Comparison of ENCODE assay signal across 1 cellular context in the genomic region with DNA sequence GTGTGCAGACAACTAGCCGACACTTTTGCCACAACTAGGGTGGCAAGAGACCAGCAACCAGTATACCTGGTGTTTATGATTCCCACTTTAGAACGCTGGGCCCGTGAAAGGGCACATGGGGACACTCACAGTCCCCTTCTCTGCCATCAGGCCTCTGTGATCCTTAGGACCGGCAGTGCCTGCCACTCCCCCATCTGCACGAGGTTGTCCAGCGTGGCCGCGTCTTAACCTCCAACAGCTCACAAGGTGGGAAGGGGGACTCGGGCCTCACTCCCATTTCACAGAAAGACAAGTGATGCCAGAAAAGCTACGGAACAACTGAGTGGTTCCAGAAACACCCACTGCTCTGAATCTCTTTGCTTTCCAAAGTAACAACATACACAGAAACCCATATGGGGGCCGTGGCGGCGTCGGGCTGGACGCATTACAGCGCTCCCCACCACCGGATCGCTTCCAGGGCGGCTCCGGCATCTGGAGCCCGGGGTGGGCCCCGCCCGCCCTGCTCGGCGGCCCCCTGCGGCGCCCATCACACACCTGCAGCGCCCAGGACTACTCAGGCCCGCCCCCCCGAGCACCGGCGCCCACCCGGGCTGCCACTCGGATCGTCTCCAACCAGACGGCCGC.
TF ChIP-seq lines count a peak whose summit lies in the region.

No MANE protein-coding gene starts in this region.

TF ChIP-seq in K562, 482 proteins besides CTCF, POLR2A, EP300 and RAD21 (continued from another document and continues in another):
- TF ChIP-seq, protein P1, sequence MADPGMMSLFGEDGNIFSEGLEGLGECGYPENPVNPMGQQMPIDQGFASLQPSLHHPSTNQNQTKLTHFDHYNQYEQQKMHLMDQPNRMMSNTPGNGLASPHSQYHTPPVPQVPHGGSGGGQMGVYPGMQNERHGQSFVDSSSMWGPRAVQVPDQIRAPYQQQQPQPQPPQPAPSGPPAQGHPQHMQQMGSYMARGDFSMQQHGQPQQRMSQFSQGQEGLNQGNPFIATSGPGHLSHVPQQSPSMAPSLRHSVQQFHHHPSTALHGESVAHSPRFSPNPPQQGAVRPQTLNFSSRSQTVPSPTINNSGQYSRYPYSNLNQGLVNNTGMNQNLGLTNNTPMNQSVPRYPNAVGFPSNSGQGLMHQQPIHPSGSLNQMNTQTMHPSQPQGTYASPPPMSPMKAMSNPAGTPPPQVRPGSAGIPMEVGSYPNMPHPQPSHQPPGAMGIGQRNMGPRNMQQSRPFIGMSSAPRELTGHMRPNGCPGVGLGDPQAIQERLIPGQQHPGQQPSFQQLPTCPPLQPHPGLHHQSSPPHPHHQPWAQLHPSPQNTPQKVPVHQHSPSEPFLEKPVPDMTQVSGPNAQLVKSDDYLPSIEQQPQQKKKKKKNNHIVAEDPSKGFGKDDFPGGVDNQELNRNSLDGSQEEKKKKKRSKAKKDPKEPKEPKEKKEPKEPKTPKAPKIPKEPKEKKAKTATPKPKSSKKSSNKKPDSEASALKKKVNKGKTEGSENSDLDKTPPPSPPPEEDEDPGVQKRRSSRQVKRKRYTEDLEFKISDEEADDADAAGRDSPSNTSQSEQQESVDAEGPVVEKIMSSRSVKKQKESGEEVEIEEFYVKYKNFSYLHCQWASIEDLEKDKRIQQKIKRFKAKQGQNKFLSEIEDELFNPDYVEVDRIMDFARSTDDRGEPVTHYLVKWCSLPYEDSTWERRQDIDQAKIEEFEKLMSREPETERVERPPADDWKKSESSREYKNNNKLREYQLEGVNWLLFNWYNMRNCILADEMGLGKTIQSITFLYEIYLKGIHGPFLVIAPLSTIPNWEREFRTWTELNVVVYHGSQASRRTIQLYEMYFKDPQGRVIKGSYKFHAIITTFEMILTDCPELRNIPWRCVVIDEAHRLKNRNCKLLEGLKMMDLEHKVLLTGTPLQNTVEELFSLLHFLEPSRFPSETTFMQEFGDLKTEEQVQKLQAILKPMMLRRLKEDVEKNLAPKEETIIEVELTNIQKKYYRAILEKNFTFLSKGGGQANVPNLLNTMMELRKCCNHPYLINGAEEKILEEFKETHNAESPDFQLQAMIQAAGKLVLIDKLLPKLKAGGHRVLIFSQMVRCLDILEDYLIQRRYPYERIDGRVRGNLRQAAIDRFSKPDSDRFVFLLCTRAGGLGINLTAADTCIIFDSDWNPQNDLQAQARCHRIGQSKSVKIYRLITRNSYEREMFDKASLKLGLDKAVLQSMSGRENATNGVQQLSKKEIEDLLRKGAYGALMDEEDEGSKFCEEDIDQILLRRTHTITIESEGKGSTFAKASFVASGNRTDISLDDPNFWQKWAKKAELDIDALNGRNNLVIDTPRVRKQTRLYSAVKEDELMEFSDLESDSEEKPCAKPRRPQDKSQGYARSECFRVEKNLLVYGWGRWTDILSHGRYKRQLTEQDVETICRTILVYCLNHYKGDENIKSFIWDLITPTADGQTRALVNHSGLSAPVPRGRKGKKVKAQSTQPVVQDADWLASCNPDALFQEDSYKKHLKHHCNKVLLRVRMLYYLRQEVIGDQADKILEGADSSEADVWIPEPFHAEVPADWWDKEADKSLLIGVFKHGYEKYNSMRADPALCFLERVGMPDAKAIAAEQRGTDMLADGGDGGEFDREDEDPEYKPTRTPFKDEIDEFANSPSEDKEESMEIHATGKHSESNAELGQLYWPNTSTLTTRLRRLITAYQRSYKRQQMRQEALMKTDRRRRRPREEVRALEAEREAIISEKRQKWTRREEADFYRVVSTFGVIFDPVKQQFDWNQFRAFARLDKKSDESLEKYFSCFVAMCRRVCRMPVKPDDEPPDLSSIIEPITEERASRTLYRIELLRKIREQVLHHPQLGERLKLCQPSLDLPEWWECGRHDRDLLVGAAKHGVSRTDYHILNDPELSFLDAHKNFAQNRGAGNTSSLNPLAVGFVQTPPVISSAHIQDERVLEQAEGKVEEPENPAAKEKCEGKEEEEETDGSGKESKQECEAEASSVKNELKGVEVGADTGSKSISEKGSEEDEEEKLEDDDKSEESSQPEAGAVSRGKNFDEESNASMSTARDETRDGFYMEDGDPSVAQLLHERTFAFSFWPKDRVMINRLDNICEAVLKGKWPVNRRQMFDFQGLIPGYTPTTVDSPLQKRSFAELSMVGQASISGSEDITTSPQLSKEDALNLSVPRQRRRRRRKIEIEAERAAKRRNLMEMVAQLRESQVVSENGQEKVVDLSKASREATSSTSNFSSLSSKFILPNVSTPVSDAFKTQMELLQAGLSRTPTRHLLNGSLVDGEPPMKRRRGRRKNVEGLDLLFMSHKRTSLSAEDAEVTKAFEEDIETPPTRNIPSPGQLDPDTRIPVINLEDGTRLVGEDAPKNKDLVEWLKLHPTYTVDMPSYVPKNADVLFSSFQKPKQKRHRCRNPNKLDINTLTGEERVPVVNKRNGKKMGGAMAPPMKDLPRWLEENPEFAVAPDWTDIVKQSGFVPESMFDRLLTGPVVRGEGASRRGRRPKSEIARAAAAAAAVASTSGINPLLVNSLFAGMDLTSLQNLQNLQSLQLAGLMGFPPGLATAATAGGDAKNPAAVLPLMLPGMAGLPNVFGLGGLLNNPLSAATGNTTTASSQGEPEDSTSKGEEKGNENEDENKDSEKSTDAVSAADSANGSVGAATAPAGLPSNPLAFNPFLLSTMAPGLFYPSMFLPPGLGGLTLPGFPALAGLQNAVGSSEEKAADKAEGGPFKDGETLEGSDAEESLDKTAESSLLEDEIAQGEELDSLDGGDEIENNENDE (IDR thresholded peaks at IDR 0.05; ENCODE audit: low read depth, low read length) = no peak
- TF ChIP-seq TCF7L2 (IDR thresholded peaks at IDR 0.05; ENCODE audit: low read depth, low read length) = no peak
- no peak for TF ChIP-seq TFAM (CRISPR knock-in tag; conservative IDR thresholded peaks at IDR 0.05)
- no peak for TF ChIP-seq PHTF2 (CRISPR knock-in tag; IDR thresholded peaks at IDR 0.05)
- TF ChIP-seq MIER1 (IDR thresholded peaks at IDR 0.05; ENCODE audit: low read depth) = no peak
- TF ChIP-seq, protein P2, sequence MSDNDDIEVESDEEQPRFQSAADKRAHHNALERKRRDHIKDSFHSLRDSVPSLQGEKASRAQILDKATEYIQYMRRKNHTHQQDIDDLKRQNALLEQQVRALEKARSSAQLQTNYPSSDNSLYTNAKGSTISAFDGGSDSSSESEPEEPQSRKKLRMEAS (CRISPR knock-in tag; IDR thresholded peaks at IDR 0.05) = peak; percentile 46; the same call in 1 of the 2 replicates
- TF ChIP-seq NFE2 (IDR thresholded peaks at IDR 0.05; ENCODE audit: low read depth) = 0 out of 2 replicates have a peak, but pooled peaks have one; percentile 1
- TF ChIP-seq, protein P3, sequence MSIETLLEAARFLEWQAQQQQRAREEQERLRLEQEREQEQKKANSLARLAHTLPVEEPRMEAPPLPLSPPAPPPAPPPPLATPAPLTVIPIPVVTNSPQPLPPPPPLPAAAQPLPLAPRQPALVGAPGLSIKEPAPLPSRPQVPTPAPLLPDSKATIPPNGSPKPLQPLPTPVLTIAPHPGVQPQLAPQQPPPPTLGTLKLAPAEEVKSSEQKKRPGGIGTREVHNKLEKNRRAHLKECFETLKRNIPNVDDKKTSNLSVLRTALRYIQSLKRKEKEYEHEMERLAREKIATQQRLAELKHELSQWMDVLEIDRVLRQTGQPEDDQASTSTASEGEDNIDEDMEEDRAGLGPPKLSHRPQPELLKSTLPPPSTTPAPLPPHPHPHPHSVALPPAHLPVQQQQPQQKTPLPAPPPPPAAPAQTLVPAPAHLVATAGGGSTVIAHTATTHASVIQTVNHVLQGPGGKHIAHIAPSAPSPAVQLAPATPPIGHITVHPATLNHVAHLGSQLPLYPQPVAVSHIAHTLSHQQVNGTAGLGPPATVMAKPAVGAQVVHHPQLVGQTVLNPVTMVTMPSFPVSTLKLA (conservative IDR thresholded peaks at IDR 0.05) = peak in 1 of 2 experiments; percentile 62; a peak in 1 of 4 replicates
- no peak for TF ChIP-seq CBFA2T3 (IDR thresholded peaks at IDR 0.05)
- TF ChIP-seq NR3C1 (CRISPR knock-in tag; IDR thresholded peaks at IDR 0.05) = 0 out of 2 replicates have a peak, but pooled peaks have one; percentile 37
- no peak for TF ChIP-seq HDAC1 (IDR thresholded peaks at IDR 0.05)
- TF ChIP-seq KHSRP (IDR thresholded peaks at IDR 0.05) = no peak
- TF ChIP-seq ERF (CRISPR knock-in tag; IDR thresholded peaks at IDR 0.05) = no peak
- TF ChIP-seq CAMTA2 (CRISPR knock-in tag; conservative IDR thresholded peaks at IDR 0.05) = no peak
- TF ChIP-seq XRCC3 (IDR thresholded peaks at IDR 0.05) = no peak
- no peak for TF ChIP-seq TAL1 (IDR thresholded peaks at IDR 0.05)
- TF ChIP-seq MYC (IDR thresholded peaks at IDR 0.05; ENCODE audit: low read depth, low read length) = no peak
- TF ChIP-seq MYC (CRISPR knock-in tag; IDR thresholded peaks at IDR 0.05; ENCODE audit: borderline replicate concordance, low read depth) = no peak
- no peak for TF ChIP-seq SMARCA5 (IDR thresholded peaks at IDR 0.05)
- no peak; a peak in 1 of 4 replicates for TF ChIP-seq RCOR1 (IDR thresholded peaks at IDR 0.05; ENCODE audit: borderline replicate concordance in 1 of 2, low read depth in 2 of 2, low read length in 2 of 2)
- TF ChIP-seq, protein P4, sequence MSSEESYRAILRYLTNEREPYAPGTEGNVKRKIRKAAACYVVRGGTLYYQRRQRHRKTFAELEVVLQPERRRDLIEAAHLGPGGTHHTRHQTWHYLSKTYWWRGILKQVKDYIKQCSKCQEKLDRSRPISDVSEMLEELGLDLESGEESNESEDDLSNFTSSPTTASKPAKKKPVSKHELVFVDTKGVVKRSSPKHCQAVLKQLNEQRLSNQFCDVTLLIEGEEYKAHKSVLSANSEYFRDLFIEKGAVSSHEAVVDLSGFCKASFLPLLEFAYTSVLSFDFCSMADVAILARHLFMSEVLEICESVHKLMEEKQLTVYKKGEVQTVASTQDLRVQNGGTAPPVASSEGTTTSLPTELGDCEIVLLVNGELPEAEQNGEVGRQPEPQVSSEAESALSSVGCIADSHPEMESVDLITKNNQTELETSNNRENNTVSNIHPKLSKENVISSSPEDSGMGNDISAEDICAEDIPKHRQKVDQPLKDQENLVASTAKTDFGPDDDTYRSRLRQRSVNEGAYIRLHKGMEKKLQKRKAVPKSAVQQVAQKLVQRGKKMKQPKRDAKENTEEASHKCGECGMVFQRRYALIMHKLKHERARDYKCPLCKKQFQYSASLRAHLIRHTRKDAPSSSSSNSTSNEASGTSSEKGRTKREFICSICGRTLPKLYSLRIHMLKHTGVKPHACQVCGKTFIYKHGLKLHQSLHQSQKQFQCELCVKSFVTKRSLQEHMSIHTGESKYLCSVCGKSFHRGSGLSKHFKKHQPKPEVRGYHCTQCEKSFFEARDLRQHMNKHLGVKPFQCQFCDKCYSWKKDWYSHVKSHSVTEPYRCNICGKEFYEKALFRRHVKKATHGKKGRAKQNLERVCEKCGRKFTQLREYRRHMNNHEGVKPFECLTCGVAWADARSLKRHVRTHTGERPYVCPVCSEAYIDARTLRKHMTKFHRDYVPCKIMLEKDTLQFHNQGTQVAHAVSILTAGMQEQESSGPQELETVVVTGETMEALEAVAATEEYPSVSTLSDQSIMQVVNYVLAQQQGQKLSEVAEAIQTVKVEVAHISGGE (CRISPR knock-in tag; IDR thresholded peaks at IDR 0.05) = no peak
- no peak for TF ChIP-seq SNRNP70 (optimal IDR thresholded peaks at IDR 0.05; ENCODE audit: low read depth, low read length)
- TF ChIP-seq HNRNPLL (IDR thresholded peaks at IDR 0.05; ENCODE audit: low read depth, low read length, poor library complexity, severe bottlenecking) = no peak
- TF ChIP-seq ZBTB7A (IDR thresholded peaks at IDR 0.05; ENCODE audit: borderline replicate concordance, control insufficient read depth, low read depth, low read length) = 0 out of 2 replicates have a peak, but pooled peaks have one; percentile 14
- TF ChIP-seq ZNF24 (IDR thresholded peaks at IDR 0.05) = no peak
- no peak for TF ChIP-seq ARID4B (CRISPR knock-in tag; IDR thresholded peaks at IDR 0.05)
- TF ChIP-seq YBX1 (IDR thresholded peaks at IDR 0.05) = no peak
- no peak for TF ChIP-seq ZNF668 (CRISPR knock-in tag; IDR thresholded peaks at IDR 0.05)
- TF ChIP-seq NRF1 (conservative IDR thresholded peaks at IDR 0.05 in 1 of 2, IDR thresholded peaks at IDR 0.05 in 1 of 2) = 0 out of 4 replicates have a peak, but pooled peaks of 1 of the 2 experiments have one; percentile 15
- TF ChIP-seq, protein P5, sequence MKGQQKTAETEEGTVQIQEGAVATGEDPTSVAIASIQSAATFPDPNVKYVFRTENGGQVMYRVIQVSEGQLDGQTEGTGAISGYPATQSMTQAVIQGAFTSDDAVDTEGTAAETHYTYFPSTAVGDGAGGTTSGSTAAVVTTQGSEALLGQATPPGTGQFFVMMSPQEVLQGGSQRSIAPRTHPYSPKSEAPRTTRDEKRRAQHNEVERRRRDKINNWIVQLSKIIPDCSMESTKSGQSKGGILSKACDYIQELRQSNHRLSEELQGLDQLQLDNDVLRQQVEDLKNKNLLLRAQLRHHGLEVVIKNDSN (CRISPR knock-in tag; IDR thresholded peaks at IDR 0.05) = peak; percentile 17; the same call in 1 of the 2 replicates
- TF ChIP-seq RUNX1 (IDR thresholded peaks at IDR 0.05; ENCODE audit: low read depth) = no peak
- no peak for TF ChIP-seq CBX8 (IDR thresholded peaks at IDR 0.05; ENCODE audit: borderline replicate concordance, extremely low read depth, low read depth, low read length, poor library complexity, severe bottlenecking)
- TF ChIP-seq ZNF23 (CRISPR knock-in tag; IDR thresholded peaks at IDR 0.05) = no peak
- no peak for TF ChIP-seq SRSF7 (optimal IDR thresholded peaks at IDR 0.05; ENCODE audit: low read depth, low read length)
- TF ChIP-seq PHB (CRISPR knock-in tag; IDR thresholded peaks at IDR 0.05) = no peak
- TF ChIP-seq PHF21A (IDR thresholded peaks at IDR 0.05; ENCODE audit: borderline replicate concordance, low read depth) = no peak
